ENCODE assay signal across 16 cellular contexts in the genomic region with DNA sequence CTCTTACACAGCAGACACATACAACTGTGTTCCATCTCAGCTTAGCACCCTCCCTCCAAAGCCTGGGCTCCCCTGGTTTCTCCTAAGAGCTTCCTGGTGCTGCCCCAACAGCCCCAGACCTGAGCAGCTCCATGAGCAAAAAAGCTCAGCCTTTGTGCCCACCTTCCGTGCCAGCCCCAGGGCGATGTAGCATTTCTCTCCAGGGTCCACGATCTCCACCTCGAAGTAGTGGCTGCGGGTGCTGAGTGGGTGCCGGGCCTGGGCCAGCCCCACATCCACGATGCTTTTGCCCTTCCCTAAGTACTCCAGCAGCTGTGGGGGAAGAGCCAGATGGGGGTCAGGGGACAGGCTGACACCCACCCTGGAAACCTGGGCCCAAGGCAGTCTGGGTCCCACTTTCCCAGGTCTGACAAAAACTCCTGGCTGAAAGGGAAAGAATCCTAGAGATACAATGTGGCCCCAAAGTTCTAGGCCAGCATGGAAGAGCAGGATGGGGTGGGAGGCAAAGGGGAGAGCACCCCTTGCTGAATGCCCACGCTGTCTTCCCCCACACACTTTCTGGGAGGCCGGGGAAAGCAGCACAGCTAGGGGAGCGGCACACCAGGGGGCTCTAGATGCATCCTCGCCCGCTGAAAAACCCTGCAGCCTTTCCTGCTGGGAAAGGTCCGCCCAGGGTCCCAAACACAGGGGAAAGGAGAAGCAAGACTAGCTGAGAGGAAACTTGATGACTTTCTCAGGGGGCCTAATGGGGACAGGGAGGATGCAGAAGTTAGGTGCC. TPM values are rescaled to one million over a fixed set of nuclear protein-coding genes. Genes with fewer than 3 reads are reported as not detected.
A peak's percentile ranks its signal among the peaks of the same experiment; 100 is the strongest.
DNase-seq lines count a peak whose midpoint lies in the region; ATAC-seq and TF ChIP-seq lines count a peak whose summit lies in the region.
"Had no signal": no experiment of that assay in that cellular context is flagged by ENCODE, and none has a peak within 500 bp of the region (broad histone marks: within the 10 kb centered on the region; RNA-seq: fewer than 3 reads in every experiment).

No MANE protein-coding gene starts in this region.

- H3K4me1 Mint-ChIP-seq in activated T-cell treated with anti-CD3 and anti-CD28 coated beads, Interleukin-2, amount 50 U/mL, for 24 hours (ENCODE audit: low read depth), result peaks cover 19% of the 10 kb centered on the region
- peaks cover 32% of the 10 kb centered on the region for H3K4me1 Mint-ChIP-seq in central memory CD8-positive, alpha-beta T cell

- 63 to 73% methylated on average over 13 of the region's 13 CpGs for WGBS in testis, 2 donors

- H3K4me3 ChIP-seq in testis, result no peak overlapping the region
- H3K4me3 ChIP-seq: thyroid gland had no signal

- H3K27me3 ChIP-seq in testis, result no peaks in the 10 kb centered on the region
- H3K27me3 ChIP-seq: thyroid gland had no signal

- H3K4me1 ChIP-seq in testis, result peaks cover 87% of the 10 kb centered on the region

- H3K4me3 Mint-ChIP-seq in activated T-cell treated with anti-CD3 and anti-CD28 coated beads, Interleukin-2, amount 50 U/mL, for 24 hours, result no peak overlapping the region
- H3K4me3 Mint-ChIP-seq in central memory CD8-positive, alpha-beta T cell, result no peak overlapping the region
- H3K4me3 Mint-ChIP-seq: activated CD4-positive, alpha-beta T cell treated with anti-CD3 and anti-CD28 coated beads for 36 hours; activated T-cell treated with anti-CD3 and anti-CD28 coated beads, Interleukin-2, amount 50 U/mL, for 4 hours had no signal

- peak overlapping the region; percentile 79 for H3K27ac Mint-ChIP-seq in activated T-cell treated with anti-CD3 and anti-CD28 coated beads, Interleukin-2, amount 50 U/mL, for 24 hours
- H3K27ac Mint-ChIP-seq in central memory CD8-positive, alpha-beta T cell (ENCODE audit: low read depth), result peak overlapping the region; percentile 57
- H3K27ac Mint-ChIP-seq: activated CD4-positive, alpha-beta T cell treated with anti-CD3 and anti-CD28 coated beads for 36 hours had no signal

- peak; percentile 17 for DNase-seq in activated T-cell treated with anti-CD3 and anti-CD28 coated beads, Interleukin-2, amount 50 U/mL, for 24 hours
- no peak for DNase-seq in activated T-cell treated with anti-CD3 and anti-CD28 coated beads, Interleukin-2, amount 50 U/mL, for 48 hours
- no peak for DNase-seq in central memory CD8-positive, alpha-beta T cell (ENCODE audit: low spot score in 2 of 2)
- DNase-seq in mesenteric fat pad (ENCODE audit: low spot score) (peak; percentile 78), testis (no peak), NCI-H2081 (lab: John Stamatoyannopoulos, UW) (no peak), iPS-NIHi11 (ENCODE audit: low spot score) (no peak)
- DNase-seq: 8988T; activated T-cell treated with anti-CD3 and anti-CD28 coated beads, Interleukin-2, amount 50 U/mL, for 4 hours; T-helper 2 cell; thyroid gland had no signal

- intact Hi-C loops in testis (cut with DNase I; ENCODE audit: low total_unique reads), result no loop called here

- no peaks in the 10 kb centered on the region for H3K36me3 ChIP-seq in testis (ENCODE audit: low read depth, missing control alignments)

- peaks cover 87% of the 10 kb centered on the region for H3K36me3 Mint-ChIP-seq in activated T-cell treated with anti-CD3 and anti-CD28 coated beads, Interleukin-2, amount 50 U/mL, for 24 hours (ENCODE audit: low read depth)
- peaks cover 40% of the 10 kb centered on the region for H3K36me3 Mint-ChIP-seq in central memory CD8-positive, alpha-beta T cell (ENCODE audit: insufficient read depth)

- peak overlapping the region; percentile 50 to 60 for H3K27ac ChIP-seq in testis

- H3K9me3 Mint-ChIP-seq in activated T-cell treated with anti-CD3 and anti-CD28 coated beads, Interleukin-2, amount 50 U/mL, for 24 hours, result no peaks in the 10 kb centered on the region
- no peaks in the 10 kb centered on the region for H3K9me3 Mint-ChIP-seq in central memory CD8-positive, alpha-beta T cell
- H3K9me3 Mint-ChIP-seq: activated T-cell treated with anti-CD3 and anti-CD28 coated beads, Interleukin-2, amount 50 U/mL, for 4 hours had no signal

- no peaks in the 10 kb centered on the region for H3K9me3 ChIP-seq in testis
- H3K9me3 ChIP-seq: thyroid gland had no signal

- no peak for TF ChIP-seq CTCF in testis (IDR thresholded peaks at IDR 0.05)

- no peak for TF ChIP-seq POLR2A in testis (IDR thresholded peaks at IDR 0.05)

- no peaks in the 10 kb centered on the region for H3K27me3 Mint-ChIP-seq in activated T-cell treated with anti-CD3 and anti-CD28 coated beads, Interleukin-2, amount 50 U/mL, for 24 hours
- no peaks in the 10 kb centered on the region for H3K27me3 Mint-ChIP-seq in central memory CD8-positive, alpha-beta T cell
- H3K27me3 Mint-ChIP-seq: activated CD4-positive, alpha-beta T cell treated with anti-CD3 and anti-CD28 coated beads for 36 hours had no signal

- no peak for ATAC-seq in central memory CD8-positive, alpha-beta T cell (replicated peaks; ENCODE audit: extremely low read depth, poor library complexity, severe bottlenecking)
- no peak for ATAC-seq in HG02840 (IDR thresholded peaks at IDR 0.05; ENCODE audit: low FRiP score, unreplicated experiment)
- ATAC-seq: HepG2 had no signal

RNA-seq across cellular contexts. Expression of a gene that starts 11.0 kb away (rescaled TPM):
- total RNA-seq in mesenteric fat pad (46.2 TPM), testis (10 to 100 TPM; 27.7 to 29.5 TPM)
- 29.5 TPM for polyA plus RNA-seq in testis (ENCODE audit: insufficient read depth, low read depth, low replicate concordance)

RNA-seq across cellular contexts. Expression of a gene that starts 18.3 kb away (rescaled TPM):
- total RNA-seq in mesenteric fat pad (210 TPM), testis (100 to 1,000 TPM; 108 to 138 TPM)
- 47.0 TPM for polyA plus RNA-seq in testis (ENCODE audit: insufficient read depth, low read depth, low replicate concordance)

RNA-seq across cellular contexts. Expression of a gene that starts 29.3 kb away (rescaled TPM):
- total RNA-seq in mesenteric fat pad, result 195 TPM
- 100 to 1,000 TPM; 121 to 261 TPM for total RNA-seq in testis
- 185 TPM for polyA plus RNA-seq in testis (ENCODE audit: insufficient read depth, low read depth, low replicate concordance)

RNA-seq across cellular contexts. Expression of a gene that starts 35.1 kb away (rescaled TPM):
- total RNA-seq in mesenteric fat pad, result not detected
- total RNA-seq in testis, result under 1 TPM in 1 of 2 donors, not detected in 1; 0.19 TPM
- 0.25 TPM for polyA plus RNA-seq in testis (ENCODE audit: insufficient read depth, low read depth, low replicate concordance)
- total RNA-seq: G401, omental fat pad had no signal

Comparison
In these comparisons a context has a peak if more than half of its experiments do, and no peak if none do; other contexts are left out.
1. DNase-seq: peak in activated T-cell treated with anti-CD3 and anti-CD28 coated beads, Interleukin-2, amount 50 U/mL, for 24 hours (single experiment) and mesenteric fat pad (single experiment); none in activated T-cell treated with anti-CD3 and anti-CD28 coated beads, Interleukin-2, amount 50 U/mL, for 48 hours (0 of 2), central memory CD8-positive, alpha-beta T cell (0 of 2), testis (single experiment), NCI-H2081 (0 of 2) and iPS-NIHi11 (single experiment).